28 cellular contexts compared by ENCODE assay signal in the genomic region with DNA sequence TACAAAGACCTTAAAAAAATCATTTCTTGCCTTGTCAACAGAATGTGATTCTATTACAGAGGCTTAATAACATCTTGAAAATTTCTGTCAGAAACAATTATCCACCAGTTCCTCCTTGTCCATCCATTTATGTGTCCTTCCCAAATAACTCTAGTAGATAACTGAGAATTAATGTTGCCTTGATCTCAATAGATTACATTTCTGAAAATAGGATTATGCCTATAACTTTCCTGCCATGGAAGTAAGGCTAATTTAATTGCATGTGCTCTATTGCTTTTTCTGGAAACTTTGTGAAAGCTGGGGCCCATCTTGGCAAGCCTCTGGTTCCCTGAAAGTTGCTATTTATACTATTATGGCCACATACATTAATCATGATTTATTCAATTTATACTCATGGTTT.
"Had no signal": no experiment of that assay in that cellular context is flagged by ENCODE, and none has a peak within 500 bp of the region (broad histone marks: within the 10 kb centered on the region; RNA-seq: fewer than 3 reads in every experiment).

No MANE protein-coding gene starts in this region.

- H3K4me3 ChIP-seq: stomach, suprapubic skin, testis, thoracic aorta, thyroid gland, tibial artery, tibial nerve, transverse colon, upper lobe of left lung, upper lobe of right lung, uterus, vagina had no signal

- H3K9me3 ChIP-seq: stomach, suprapubic skin, testis, thoracic aorta, thyroid gland, tibial artery, tibial nerve, transverse colon, upper lobe of left lung, upper lobe of right lung, uterus, vagina had no signal

- DNase-seq: stimulated activated CD4-positive, alpha-beta T cell treated with anti-CD3 and anti-CD28 coated beads, Interleukin-2, amount 100 ng/mL, for 48 hours; stimulated activated CD4-positive, alpha-beta T cell treated with anti-CD3 and anti-CD28 coated beads, Interleukin-4, amount 100 ng/mL, for 1 hour; stimulated activated CD4-positive, alpha-beta T cell treated with anti-CD3 and anti-CD28 coated beads, Interleukin-4, amount 100 ng/mL, for 24 hours; stimulated activated CD4-positive, alpha-beta T cell treated with anti-CD3 and anti-CD28 coated beads, Interleukin-4, amount 100 ng/mL, for 4 hours; stimulated activated CD8-positive, alpha-beta memory T cell treated with anti-CD3 and anti-CD28 coated beads, Interleukin-4, amount 100 ng/mL, for 48 hours; stimulated activated naive B cell treated with anti-CD40 and anti-IgM and Interleukin-4, amounts not matched to agents 10 μg/mL and 1 μg/mL and 100 μg/mL, for 72 hours; stimulated activated naive CD4-positive, alpha-beta T cell; stimulated activated naive CD4-positive, alpha-beta T cell treated with Interleukin-2 at 50 U/mL for 16 hours; stimulated activated naive CD8-positive, alpha-beta T cell treated with anti-CD3 and anti-CD28 coated beads, Interleukin-15, amount 100 ng/mL, for 72 hours; stimulated activated naive CD8-positive, alpha-beta T cell treated with anti-CD3 and anti-CD28 coated beads, Interleukin-15, Interleukin-2, amounts not matched to agents 100 U/mL and 50 U/mL, for 24 hours; stomach; substantia nigra; testis; thyroid gland; tibial artery; transverse colon; trophoblast cell; upper lobe of left lung; upper lobe of right lung; uterus had no signal

- H3K36me3 ChIP-seq: stomach, suprapubic skin, thoracic aorta, thyroid gland, tibial artery, tibial nerve, transverse colon, upper lobe of left lung, upper lobe of right lung, uterus, vagina had no signal

- H3K27me3 Mint-ChIP-seq: stimulated activated memory B cell treated with anti-CD40 and anti-IgM and Interleukin-4, amounts not matched to agents 10 μg/mL and 1 μg/mL and 100 μg/mL, for 72 hours; stimulated activated naive B cell treated with anti-CD40 and anti-IgM and Interleukin-4, amounts not matched to agents 10 μg/mL and 1 μg/mL and 100 μg/mL, for 72 hours; stimulated activated naive CD8-positive, alpha-beta T cell treated with anti-CD3 and anti-CD28 coated beads, Interleukin-15, amount 100 ng/mL, for 72 hours; stimulated activated naive CD8-positive, alpha-beta T cell treated with anti-CD3 and anti-CD28 coated beads, Interleukin-15, Interleukin-2, amounts not matched to agents 100 ng/mL and 50 ng/mL, for 24 hours; type B pancreatic cell had no signal

- H3K4me1 Mint-ChIP-seq: stimulated activated effector memory CD8-positive, alpha-beta T cell treated with anti-CD3 and anti-CD28 coated beads, Interleukin-12 subunit alpha, Interleukin-12 subunit beta, amount 100 ng/mL, for 72 hours; stimulated activated memory B cell treated with anti-CD40 and anti-IgM and Interleukin-4, amounts not matched to agents 10 μg/mL and 1 μg/mL and 100 μg/mL, for 72 hours; stimulated activated naive B cell treated with anti-CD40 and anti-IgM and Interleukin-4, amounts not matched to agents 10 μg/mL and 1 μg/mL and 100 μg/mL, for 72 hours; stimulated activated naive CD8-positive, alpha-beta T cell treated with anti-CD3 and anti-CD28 coated beads, Interleukin-15, amount 100 ng/mL, for 72 hours had no signal

- H3K27ac Mint-ChIP-seq: stimulated activated effector memory CD8-positive, alpha-beta T cell treated with anti-CD3 and anti-CD28 coated beads, Interleukin-12 subunit alpha, Interleukin-12 subunit beta, amount 100 ng/mL, for 72 hours; stimulated activated memory B cell treated with anti-CD40 and anti-IgM and Interleukin-4, amounts not matched to agents 10 μg/mL and 1 μg/mL and 100 μg/mL, for 72 hours; stimulated activated naive B cell treated with anti-CD40 and anti-IgM and Interleukin-4, amounts not matched to agents 10 μg/mL and 1 μg/mL and 100 μg/mL, for 72 hours; stimulated activated naive CD8-positive, alpha-beta T cell treated with anti-CD3 and anti-CD28 coated beads, Interleukin-15, amount 100 ng/mL, for 72 hours; stimulated activated naive CD8-positive, alpha-beta T cell treated with anti-CD3 and anti-CD28 coated beads, Interleukin-15, Interleukin-2, amounts not matched to agents 100 ng/mL and 50 ng/mL, for 24 hours; type B pancreatic cell had no signal

- H3K27ac ChIP-seq: stomach, suprapubic skin, testis, thoracic aorta, thyroid gland, tibial artery, tibial nerve, transverse colon, upper lobe of left lung, upper lobe of right lung, uterus, vagina had no signal

- H3K9me3 Mint-ChIP-seq: stimulated activated memory B cell treated with anti-CD40 and anti-IgM and Interleukin-4, amounts not matched to agents 10 μg/mL and 1 μg/mL and 100 μg/mL, for 72 hours; stimulated activated naive B cell treated with anti-CD40 and anti-IgM and Interleukin-4, amounts not matched to agents 10 μg/mL and 1 μg/mL and 100 μg/mL, for 72 hours; stimulated activated naive CD8-positive, alpha-beta T cell treated with anti-CD3 and anti-CD28 coated beads, Interleukin-15, amount 100 ng/mL, for 72 hours; stimulated activated naive CD8-positive, alpha-beta T cell treated with anti-CD3 and anti-CD28 coated beads, Interleukin-15, Interleukin-2, amounts not matched to agents 100 ng/mL and 50 ng/mL, for 24 hours; type B pancreatic cell had no signal

- ATAC-seq: stimulated activated effector memory CD8-positive, alpha-beta T cell treated with anti-CD3 and anti-CD28 coated beads, Interleukin-12 subunit alpha, Interleukin-12 subunit beta, amount 100 ng/mL, for 72 hours; stimulated activated memory B cell treated with anti-CD40 and anti-IgM and Interleukin-4, amounts not matched to agents 10 μg/mL and 1 μg/mL and 100 μg/mL, for 72 hours; stimulated activated naive B cell treated with anti-CD40 and anti-IgM and Interleukin-4, amounts not matched to agents 10 μg/mL and 1 μg/mL and 100 μg/mL, for 72 hours; stimulated activated naive CD8-positive, alpha-beta T cell treated with anti-CD3 and anti-CD28 coated beads, Interleukin-15, amount 100 ng/mL, for 72 hours; stimulated activated naive CD8-positive, alpha-beta T cell treated with anti-CD3 and anti-CD28 coated beads, Interleukin-15, Interleukin-2, amounts not matched to agents 100 U/mL and 50 U/mL, for 24 hours; upper lobe of right lung had no signal

- H3K4me1 ChIP-seq: stomach, suprapubic skin, thyroid gland, tibial nerve, transverse colon, upper lobe of left lung, upper lobe of right lung, uterus, vagina had no signal

- H3K4me3 Mint-ChIP-seq: stimulated activated effector memory CD8-positive, alpha-beta T cell treated with anti-CD3 and anti-CD28 coated beads, Interleukin-12 subunit alpha, Interleukin-12 subunit beta, amount 100 ng/mL, for 72 hours; stimulated activated memory B cell treated with anti-CD40 and anti-IgM and Interleukin-4, amounts not matched to agents 10 μg/mL and 1 μg/mL and 100 μg/mL, for 72 hours; stimulated activated naive B cell treated with anti-CD40 and anti-IgM and Interleukin-4, amounts not matched to agents 10 μg/mL and 1 μg/mL and 100 μg/mL, for 72 hours; stimulated activated naive CD8-positive, alpha-beta T cell treated with anti-CD3 and anti-CD28 coated beads, Interleukin-15, amount 100 ng/mL, for 72 hours; stimulated activated naive CD8-positive, alpha-beta T cell treated with anti-CD3 and anti-CD28 coated beads, Interleukin-15, Interleukin-2, amounts not matched to agents 100 ng/mL and 50 ng/mL, for 24 hours; type B pancreatic cell had no signal

- H3K36me3 Mint-ChIP-seq: stimulated activated effector memory CD8-positive, alpha-beta T cell treated with anti-CD3 and anti-CD28 coated beads, Interleukin-12 subunit alpha, Interleukin-12 subunit beta, amount 100 ng/mL, for 72 hours; stimulated activated memory B cell treated with anti-CD40 and anti-IgM and Interleukin-4, amounts not matched to agents 10 μg/mL and 1 μg/mL and 100 μg/mL, for 72 hours; stimulated activated naive B cell treated with anti-CD40 and anti-IgM and Interleukin-4, amounts not matched to agents 10 μg/mL and 1 μg/mL and 100 μg/mL, for 72 hours; type B pancreatic cell had no signal

- H3K27me3 ChIP-seq: stomach, suprapubic skin, testis, thyroid gland, tibial artery, tibial nerve, transverse colon, upper lobe of left lung, upper lobe of right lung, uterus, vagina had no signal
